Comparison of ENCODE assay signal across 15 cellular contexts in the genomic region with DNA sequence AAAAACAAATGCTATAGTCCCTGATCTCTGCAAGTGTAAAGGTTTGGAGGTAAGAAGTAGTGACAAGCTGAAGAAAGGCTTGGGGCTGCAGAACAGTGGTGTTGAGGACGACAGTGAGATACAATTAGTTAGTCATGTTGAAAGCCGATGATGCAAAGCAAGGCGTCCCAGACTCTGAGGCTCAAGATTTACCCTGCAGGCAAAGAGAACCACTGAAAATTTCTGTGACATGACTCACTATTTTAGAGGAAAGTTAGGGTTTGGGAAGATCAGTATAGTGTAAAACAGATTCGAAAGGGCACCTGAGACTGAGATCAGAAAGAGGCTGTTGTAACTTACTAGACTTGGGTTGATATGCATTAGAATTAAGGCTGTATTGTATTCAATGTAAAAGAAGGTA.
DNase-seq lines count a peak whose midpoint lies in the region; ATAC-seq, FAIRE-seq and TF ChIP-seq lines count a peak whose summit lies in the region.
"Had no signal": no experiment of that assay in that cellular context is flagged by ENCODE, and none has a peak within 500 bp of the region (broad histone marks: within the 10 kb centered on the region; RNA-seq: fewer than 3 reads in every experiment).

No MANE protein-coding gene starts in this region.

- no peaks in the 10 kb centered on the region for H3K27me3 Mint-ChIP-seq in Calu3 (ENCODE audit: unreplicated experiment)
- H3K27me3 Mint-ChIP-seq: activated naive CD8-positive, alpha-beta T cell treated with anti-CD3 and anti-CD28 coated beads for 36 hours had no signal

- H3K4me3 Mint-ChIP-seq in Calu3 (ENCODE audit: low read depth, unreplicated experiment) = peak overlapping the region; percentile 3
- H3K4me3 Mint-ChIP-seq: activated naive CD8-positive, alpha-beta T cell treated with anti-CD3 and anti-CD28 coated beads for 36 hours had no signal

- DNase-seq in Calu3 = peak; percentile 27
- DNase-seq in HTR-8/SVneo (ENCODE audit: insufficient read length, low spot score) = peak; percentile 51
- DNase-seq in astrocyte of the hippocampus (ENCODE audit: low read depth, low spot score) = peak; percentile 69
- peak; percentile 82 for DNase-seq in islet precursor cell
- DNase-seq in upper lobe of right lung = no peak
- no peak for DNase-seq in stimulated activated CD8-positive, alpha-beta memory T cell treated with anti-CD3 and anti-CD28 coated beads, Interleukin-4, amount 100 ng/mL, for 48 hours
- DNase-seq in globus pallidus (ENCODE audit: low spot score) = no peak
- DNase-seq: activated naive CD8-positive, alpha-beta T cell treated with anti-CD3 and anti-CD28 coated beads for 36 hours; effector CD4-positive, alpha-beta T cell; hypothalamus; NCI-H2107 had no signal

- TF ChIP-seq CTCF in Calu3 (IDR thresholded peaks at IDR 0.05; ENCODE audit: unreplicated experiment) (no peak), upper lobe of right lung (IDR thresholded peaks at IDR 0.05) (no peak)

- FAIRE-seq in HTR-8/SVneo (lab: Jason Lieb, UNC) = peak; percentile 91
- FAIRE-seq: H1 had no signal

- H3K4me3 ChIP-seq in upper lobe of right lung = no peak overlapping the region

- peaks cover 5% of the 10 kb centered on the region for H3K36me3 Mint-ChIP-seq in Calu3 (ENCODE audit: insufficient read depth, unreplicated experiment)
- H3K36me3 Mint-ChIP-seq: activated naive CD8-positive, alpha-beta T cell treated with anti-CD3 and anti-CD28 coated beads for 36 hours had no signal

- no peaks in the 10 kb centered on the region for H3K27me3 ChIP-seq in upper lobe of right lung

- H3K4me1 Mint-ChIP-seq in Calu3 (ENCODE audit: low read depth, unreplicated experiment) = peaks cover 45% of the 10 kb centered on the region
- H3K4me1 Mint-ChIP-seq: activated naive CD8-positive, alpha-beta T cell treated with anti-CD3 and anti-CD28 coated beads for 36 hours had no signal

- no peaks in the 10 kb centered on the region for H3K4me1 ChIP-seq in upper lobe of right lung

- H3K27ac Mint-ChIP-seq in Calu3 (ENCODE audit: unreplicated experiment) = peak overlapping the region; percentile 0
- H3K27ac Mint-ChIP-seq: activated naive CD8-positive, alpha-beta T cell treated with anti-CD3 and anti-CD28 coated beads for 36 hours had no signal

- no peaks in the 10 kb centered on the region for H3K36me3 ChIP-seq in upper lobe of right lung

- intact Hi-C loops in Calu3 (cut with micrococcal nuclease; ENCODE audit: unreplicated experiment) = loop anchor here (5.0 kb wide), 1 partner anchor 64 kb away; no protein-coding TSS in a partner anchor
- intact Hi-C loops in upper lobe of right lung (cut with DNase I) = no loop called here

- no TSS peak for BruUV-seq in Calu3 (replicated peaks; lab: Mats Ljungman, UMichigan)

- CTCF ChIA-PET in Calu3 (lab: Charles Lee) = no interaction called here

- no peaks in the 10 kb centered on the region for H3K9me3 Mint-ChIP-seq in Calu3 (ENCODE audit: low read depth, unreplicated experiment)
- H3K9me3 Mint-ChIP-seq: activated naive CD8-positive, alpha-beta T cell treated with anti-CD3 and anti-CD28 coated beads for 36 hours had no signal

- H3K27ac ChIP-seq in upper lobe of right lung = no peak overlapping the region
- H3K27ac ChIP-seq: C4-2B, KMS-11 had no signal

- ATAC-seq in upper lobe of right lung = no peak
- ATAC-seq in GM18861 (IDR thresholded peaks at IDR 0.05; ENCODE audit: unreplicated experiment) = no peak

- H3K9me3 ChIP-seq in upper lobe of right lung = no peaks in the 10 kb centered on the region

Comparison
In these comparisons a context has a peak if more than half of its experiments do, and no peak if none do; other contexts are left out.
1. DNase-seq: peak in Calu3 (single experiment), HTR-8/SVneo (single experiment), astrocyte of the hippocampus (single experiment) and islet precursor cell (single experiment); none in upper lobe of right lung (single experiment), stimulated activated CD8-positive, alpha-beta memory T cell treated with anti-CD3 and anti-CD28 coated beads, Interleukin-4, amount 100 ng/mL, for 48 hours (single experiment) and globus pallidus (single experiment).